ENCODE assay signal across 21 cellular contexts in genomic region chr13:68257111-68257842, GRCh38.
DNase-seq lines count a peak whose midpoint lies in the region; ATAC-seq and TF ChIP-seq lines count a peak whose summit lies in the region.
"Had no signal": no experiment of that assay in that cellular context is flagged by ENCODE, and none has a peak within 500 bp of the region (broad histone marks: within the 10 kb centered on the region; RNA-seq: fewer than 3 reads in every experiment).

No MANE protein-coding gene starts in this region.

- H3K27ac Mint-ChIP-seq in H9: no peak overlapping the region; a peak in 1 of 7 replicates
- H3K27ac Mint-ChIP-seq: activated CD4-positive, alpha-beta memory T cell treated with anti-CD3 and anti-CD28 coated beads for 36 hours; activated naive CD4-positive, alpha-beta T cell treated with anti-CD3 and anti-CD28 coated beads, Interleukin-2, amount 10 ng/mL, durations not matched to agents 7 days and 5 days; stimulated activated memory B cell treated with anti-CD40 and anti-IgM and Interleukin-4, amounts not matched to agents 10 μg/mL and 1 μg/mL and 100 μg/mL, for 72 hours; T-cell had no signal

- TF ChIP-seq POLR2A in heart left ventricle (IDR thresholded peaks at IDR 0.05): no peak

- no peak overlapping the region; a peak in 1 of 5 replicates for H3K4me3 Mint-ChIP-seq in H9
- H3K4me3 Mint-ChIP-seq: activated CD4-positive, alpha-beta memory T cell treated with anti-CD3 and anti-CD28 coated beads for 36 hours; activated naive CD4-positive, alpha-beta T cell treated with anti-CD3 and anti-CD28 coated beads, Interleukin-2, amount 10 ng/mL, durations not matched to agents 7 days and 5 days; activated T-cell treated with anti-CD3 and anti-CD28 coated beads, Interleukin-2, amount 50 U/mL, for 4 hours; stimulated activated memory B cell treated with anti-CD40 and anti-IgM and Interleukin-4, amounts not matched to agents 10 μg/mL and 1 μg/mL and 100 μg/mL, for 72 hours; T-cell had no signal

- H2BK5ac ChIP-seq in H9 (ENCODE audit: insufficient read length, low read length): no peak overlapping the region

- H3K4me2 ChIP-seq in BLaER1 treated with 17β-estradiol and CSF1 and Interleukin-3, amounts not matched to agents 10 nM and 100 nM: peak overlapping the region in 6 of 11 experiments; percentile 6 to 50 (median 28); a peak in 7 of 22 replicates
- H3K4me2 ChIP-seq in H9 (ENCODE audit: insufficient read depth, insufficient read length, low read length): no peak overlapping the region

- peaks cover 0 to 7% (median 0%) of the 10 kb centered on the region in 3 experiments; a peak in 1 of 7 replicates for H3K36me3 Mint-ChIP-seq in H9 (ENCODE audit: insufficient read depth in 1 of 3, low read depth in 3 of 3)
- H3K36me3 Mint-ChIP-seq: activated CD4-positive, alpha-beta memory T cell treated with anti-CD3 and anti-CD28 coated beads for 36 hours; activated naive CD4-positive, alpha-beta T cell treated with anti-CD3 and anti-CD28 coated beads, Interleukin-2, amount 10 ng/mL, durations not matched to agents 7 days and 5 days; stimulated activated memory B cell treated with anti-CD40 and anti-IgM and Interleukin-4, amounts not matched to agents 10 μg/mL and 1 μg/mL and 100 μg/mL, for 72 hours; T-cell had no signal

- no peak for ATAC-seq in heart left ventricle
- ATAC-seq: activated T-cell treated with anti-CD3 and anti-CD28 coated beads, Interleukin-2, amount 50 U/mL, for 4 hours; left cardiac atrium; stimulated activated memory B cell treated with anti-CD40 and anti-IgM and Interleukin-4, amounts not matched to agents 10 μg/mL and 1 μg/mL and 100 μg/mL, for 72 hours; T-cell had no signal

- H3K27me3 ChIP-seq in BLaER1 treated with 17β-estradiol and CSF1 and Interleukin-3, amounts not matched to agents 10 nM and 100 nM: no peaks in the 10 kb centered on the region
- H3K27me3 ChIP-seq in heart left ventricle (no peaks in the 10 kb centered on the region), H9 (ENCODE audit: insufficient read depth, low read length) (no peaks in the 10 kb centered on the region)
- H3K27me3 ChIP-seq: tibial nerve had no signal

- H3K23ac ChIP-seq in H9 (ENCODE audit: insufficient read length, low read depth, low read length): no peak overlapping the region

- H2AFZ ChIP-seq in H9 (ENCODE audit: low read length): no peak overlapping the region

- no peaks in the 10 kb centered on the region for H3K79me2 ChIP-seq in H9 (ENCODE audit: insufficient read depth, low read length)

- H3K27ac ChIP-seq in BLaER1 treated with 17β-estradiol and CSF1 and Interleukin-3, amounts not matched to agents 10 nM and 100 nM: peak overlapping the region in 8 of 11 experiments; percentile 43 to 78 (median 64); a peak in 12 of 22 replicates
- H3K27ac ChIP-seq in heart left ventricle (no peak overlapping the region), H9 (ENCODE audit: insufficient read length, low read depth, low read length) (no peak overlapping the region)
- H3K27ac ChIP-seq: tibial nerve, WERI-Rb-1 had no signal

- H4K20me1 ChIP-seq in BLaER1 treated with 17β-estradiol and CSF1 and Interleukin-3, amounts not matched to agents 10 nM and 100 nM: no peaks in the 10 kb centered on the region
- no peaks in the 10 kb centered on the region for H4K20me1 ChIP-seq in H9 (ENCODE audit: control insufficient read depth, insufficient read depth, insufficient read length)

- no peak overlapping the region for H2BK120ac ChIP-seq in H9 (ENCODE audit: low read depth, low read length, poor library complexity, severe bottlenecking)

- no peak overlapping the region for H3K56ac ChIP-seq in H9 (ENCODE audit: insufficient read length, low read depth, low read length)

- no peaks in the 10 kb centered on the region; a peak in 1 of 5 replicates for H3K9me3 Mint-ChIP-seq in H9
- H3K9me3 Mint-ChIP-seq: stimulated activated memory B cell treated with anti-CD40 and anti-IgM and Interleukin-4, amounts not matched to agents 10 μg/mL and 1 μg/mL and 100 μg/mL, for 72 hours had no signal

- no peak overlapping the region for H3T11ph ChIP-seq in H9 (ENCODE audit: low read length)

- no peak overlapping the region for H3K14ac ChIP-seq in H9 (ENCODE audit: insufficient read depth, low read length)

- H3K23me2 ChIP-seq in H9 (ENCODE audit: insufficient read length, low read depth, low read length, poor library complexity, severe bottlenecking): no peaks in the 10 kb centered on the region

- TF ChIP-seq CTCF in heart left ventricle (IDR thresholded peaks at IDR 0.05) (no peak), H9 (conservative IDR thresholded peaks at IDR 0.05) (no peak)

- no peak overlapping the region for H4K8ac ChIP-seq in H9 (replicated peaks; ENCODE audit: insufficient read length, low read depth, low read length)

- peak overlapping the region in 1 of 10 experiments; percentile 0; a peak in 1 of 20 replicates for H3K4me3 ChIP-seq in BLaER1 treated with 17β-estradiol and CSF1 and Interleukin-3, amounts not matched to agents 10 nM and 100 nM
- H3K4me3 ChIP-seq in heart left ventricle: no peak overlapping the region
- H3K4me3 ChIP-seq: tibial nerve had no signal

- H3K9me3 ChIP-seq in BLaER1 treated with 17β-estradiol and CSF1 and Interleukin-3, amounts not matched to agents 10 nM and 100 nM (replicated peaks in 1 of 11): peaks cover 0 to 5% (median 0%) of the 10 kb centered on the region in 11 experiments; a peak in 2 of 22 replicates
- H3K9me3 ChIP-seq in heart left ventricle (no peaks in the 10 kb centered on the region), H9 (ENCODE audit: control insufficient read depth, low read depth, low read length) (no peaks in the 10 kb centered on the region)
- H3K9me3 ChIP-seq: tibial nerve had no signal

- no peak overlapping the region for H2BK20ac ChIP-seq in H9 (ENCODE audit: low read depth, low read length, poor library complexity, severe bottlenecking)

- H3K18ac ChIP-seq in H9 (ENCODE audit: insufficient read length, low read depth, low read length): no peak overlapping the region

- WGBS in heart left ventricle, 4 donors: 85 to 90% (median 86%) methylated on average over 15 of the region's 15 CpGs
- WGBS in H9 (ENCODE audit: extremely low coverage, insufficient read length, low lambda C conversion rate): no CpG with 5 or more reads among the region's 15 CpGs

- no peak overlapping the region for H2AK5ac ChIP-seq in H9 (ENCODE audit: insufficient read length, low read length)

- intact Hi-C loops in heart left ventricle (cut with DNase I): no loop called here

- H3K27me3 Mint-ChIP-seq in H9 (ENCODE audit: low read depth): no peaks in the 10 kb centered on the region
- H3K27me3 Mint-ChIP-seq: activated CD4-positive, alpha-beta memory T cell treated with anti-CD3 and anti-CD28 coated beads for 36 hours; activated naive CD4-positive, alpha-beta T cell treated with anti-CD3 and anti-CD28 coated beads, Interleukin-2, amount 10 ng/mL, durations not matched to agents 7 days and 5 days; stimulated activated memory B cell treated with anti-CD40 and anti-IgM and Interleukin-4, amounts not matched to agents 10 μg/mL and 1 μg/mL and 100 μg/mL, for 72 hours; T-cell had no signal

- H3K9ac ChIP-seq in BLaER1 treated with 17β-estradiol and CSF1 and Interleukin-3, amounts not matched to agents 10 nM and 100 nM: peak overlapping the region in 3 of 11 experiments; percentile 18 to 44 (median 37); a peak in 2 of 22 replicates
- H3K9ac ChIP-seq in H9 (ENCODE audit: extremely low read depth, insufficient read length, low read length): no peak overlapping the region

- H3K36me3 ChIP-seq in BLaER1 treated with 17β-estradiol and CSF1 and Interleukin-3, amounts not matched to agents 10 nM and 100 nM: no peaks in the 10 kb centered on the region
- H3K36me3 ChIP-seq in heart left ventricle: no peaks in the 10 kb centered on the region
- H3K36me3 ChIP-seq: tibial nerve, WERI-Rb-1 had no signal

- H2BK12ac ChIP-seq in H9 (ENCODE audit: insufficient read length, low read depth, low read length): no peak overlapping the region

- DNase-seq in HT1080 (ENCODE audit: low read depth): peak; percentile 35
- DNase-seq in UCSD-AML1 (lab: John Stamatoyannopoulos, UW; ENCODE audit: unreplicated experiment): peak; percentile 2
- DNase-seq in myocyte (ENCODE audit: low read depth): peak; percentile 13
- DNase-seq in heart left ventricle: no peak
- DNase-seq in NCI-H1694 treated with DMSO at 0.1 percent for 48 hours (lab: John Stamatoyannopoulos, UW): no peak
- DNase-seq in SHP77 treated with DMSO at 0.1 percent for 48 hours (lab: John Stamatoyannopoulos, UW): no peak
- DNase-seq in H9: no peak
- DNase-seq: activated CD4-positive, alpha-beta memory T cell treated with anti-CD3 and anti-CD28 coated beads for 36 hours; activated naive CD4-positive, alpha-beta T cell treated with anti-CD3 and anti-CD28 coated beads, Interleukin-2, amount 10 ng/mL, durations not matched to agents 7 days and 5 days; activated T-cell treated with anti-CD3 and anti-CD28 coated beads, Interleukin-2, amount 50 U/mL, for 4 hours; foreskin melanocyte; left cardiac atrium; midbrain; NCI-H1417 treated with DMSO at 0.1 percent for 48 hours; NCI-H345; NK-92 treated with Interleukin-12 subunit alpha and Interleukin-12 subunit beta, amount 100 ng/mL, for 24 hours; T-cell; WERI-Rb-1 had no signal

- H2BK15ac ChIP-seq in H9 (ENCODE audit: low read depth, low read length): no peak overlapping the region

- no peak overlapping the region for H4K91ac ChIP-seq in H9 (ENCODE audit: insufficient read length, low read depth, low read length)

- H3K4me1 ChIP-seq in BLaER1 treated with 17β-estradiol and CSF1 and Interleukin-3, amounts not matched to agents 10 nM and 100 nM: peaks cover 0 to 10% (median 0%) of the 10 kb centered on the region in 10 experiments; a peak in 7 of 20 replicates
- H3K4me1 ChIP-seq in heart left ventricle (no peaks in the 10 kb centered on the region), H9 (ENCODE audit: insufficient read depth, low read length) (no peaks in the 10 kb centered on the region)
- H3K4me1 ChIP-seq: tibial nerve had no signal

- no peak overlapping the region for H3K4ac ChIP-seq in H9 (ENCODE audit: low read depth, low read length)

- H3K79me1 ChIP-seq in H9 (ENCODE audit: insufficient read depth, low read depth, low read length, poor library complexity, severe bottlenecking): no peaks in the 10 kb centered on the region

- H3K4me1 Mint-ChIP-seq in H9: peaks cover 5 to 13% of the 10 kb centered on the region in 2 experiments
- H3K4me1 Mint-ChIP-seq: activated naive CD4-positive, alpha-beta T cell treated with anti-CD3 and anti-CD28 coated beads, Interleukin-2, amount 10 ng/mL, durations not matched to agents 7 days and 5 days; stimulated activated memory B cell treated with anti-CD40 and anti-IgM and Interleukin-4, amounts not matched to agents 10 μg/mL and 1 μg/mL and 100 μg/mL, for 72 hours; T-cell had no signal

- H4K5ac ChIP-seq in H9 (ENCODE audit: insufficient read length, low read depth, low read length): no peak overlapping the region

Comparison
In these comparisons a context has a peak if more than half of its experiments do, and no peak if none do; other contexts are left out.
1. H3K27ac ChIP-seq: peak in BLaER1 treated with 17β-estradiol and CSF1 and Interleukin-3, amounts not matched to agents 10 nM and 100 nM (8 of 11); none in heart left ventricle (0 of 12) and H9 (single experiment).
2. DNase-seq: peak in HT1080 (single experiment), UCSD-AML1 (single experiment) and myocyte (single experiment); none in heart left ventricle (0 of 5), NCI-H1694 treated with DMSO at 0.1 percent for 48 hours (single experiment), SHP77 treated with DMSO at 0.1 percent for 48 hours (single experiment) and H9 (single experiment).